ENCODE assay signal across 9 cellular contexts in genomic region chr6:119445666-119446622, GRCh38.
DNase-seq lines count a peak whose midpoint lies in the region; ATAC-seq, FAIRE-seq and TF ChIP-seq lines count a peak whose summit lies in the region.
"Had no signal": no experiment of that assay in that cellular context is flagged by ENCODE, and none has a peak within 500 bp of the region (broad histone marks: within the 10 kb centered on the region; RNA-seq: fewer than 3 reads in every experiment).

No MANE protein-coding gene starts in this region.

- H3K4me2 ChIP-seq in BLaER1 (peak overlapping the region; percentile 52), astrocyte (ENCODE audit: low read length) (peak overlapping the region; percentile 73), mesendoderm (ENCODE audit: low read length) (no peak overlapping the region)

- no peak overlapping the region for H2BK5ac ChIP-seq in mesendoderm (ENCODE audit: low read length)

- no peak overlapping the region for H3K4me3 Mint-ChIP-seq in astrocyte (ENCODE audit: unreplicated experiment)

- no peak for TF ChIP-seq CTCF in astrocyte (IDR thresholded peaks at IDR 0.05; ENCODE audit: insufficient read depth, low read depth, low read length)

- H3K27ac ChIP-seq in BLaER1, result peak overlapping the region; percentile 74
- H3K27ac ChIP-seq in astrocyte (ENCODE audit: low read depth, low read length), result peak overlapping the region; percentile 82
- H3K27ac ChIP-seq in mesendoderm (ENCODE audit: low read depth, low read length), result no peak overlapping the region

- H3K4me3 ChIP-seq in BLaER1 (no peak overlapping the region), astrocyte (ENCODE audit: insufficient read depth, low read depth, low read length) (no peak overlapping the region), mesendoderm (ENCODE audit: low read length) (no peak overlapping the region)

- no peaks in the 10 kb centered on the region for H3K79me1 ChIP-seq in mesendoderm (ENCODE audit: low read length)

- H3K4me1 ChIP-seq in BLaER1 (peaks cover 67% of the 10 kb centered on the region), astrocyte (ENCODE audit: insufficient read depth, low read length) (peaks cover 24% of the 10 kb centered on the region), mesendoderm (ENCODE audit: control insufficient read depth, low read depth, low read length) (no peaks in the 10 kb centered on the region)

- H3K18ac ChIP-seq in mesendoderm (ENCODE audit: low read length), result peak overlapping the region; percentile 32

- H4K20me1 ChIP-seq in BLaER1, result no peaks in the 10 kb centered on the region
- H4K20me1 ChIP-seq in astrocyte (ENCODE audit: insufficient read depth, low read length), result no peaks in the 10 kb centered on the region

- FAIRE-seq in astrocyte (lab: Jason Lieb, UNC), result no peak

- peaks cover 27% of the 10 kb centered on the region for H3K9me3 ChIP-seq in BLaER1
- no peaks in the 10 kb centered on the region for H3K9me3 ChIP-seq in astrocyte (ENCODE audit: insufficient read depth, low read depth, low read length)

- no peak overlapping the region for H3K23ac ChIP-seq in mesendoderm (ENCODE audit: low read length)

- no peak overlapping the region for H2AK5ac ChIP-seq in mesendoderm (ENCODE audit: low read length)

- no peaks in the 10 kb centered on the region for H3K36me3 ChIP-seq in BLaER1
- no peaks in the 10 kb centered on the region for H3K36me3 ChIP-seq in astrocyte (ENCODE audit: insufficient read depth, low read length)
- H3K36me3 ChIP-seq in mesendoderm (ENCODE audit: control insufficient read depth, insufficient read depth, low read length), result no peaks in the 10 kb centered on the region

- no peaks in the 10 kb centered on the region for H3K79me2 ChIP-seq in astrocyte (ENCODE audit: insufficient read depth, low read length)
- H3K79me2 ChIP-seq in mesendoderm (ENCODE audit: control insufficient read depth, insufficient read depth, low read length), result no peaks in the 10 kb centered on the region

- H2BK120ac ChIP-seq in mesendoderm (ENCODE audit: low read depth, low read length), result no peak overlapping the region

- peak overlapping the region; percentile 94 for H3K27ac Mint-ChIP-seq in astrocyte (ENCODE audit: unreplicated experiment)

- no peak overlapping the region for H3K4ac ChIP-seq in mesendoderm (ENCODE audit: low read depth, low read length)

- H4K8ac ChIP-seq in mesendoderm (ENCODE audit: low read depth, low read length), result no peak overlapping the region

- WGBS in mesendoderm (ENCODE audit: extremely low coverage, insufficient coverage, low lambda C conversion rate), result no CpG with 5 or more reads among the region's 7 CpGs

- H3K56ac ChIP-seq in mesendoderm (ENCODE audit: low read length), result no peak overlapping the region

- H3K27me3 Mint-ChIP-seq in astrocyte (ENCODE audit: low read depth, unreplicated experiment), result no peaks in the 10 kb centered on the region

- no peaks in the 10 kb centered on the region for H3K27me3 ChIP-seq in BLaER1
- H3K27me3 ChIP-seq in astrocyte (ENCODE audit: insufficient read depth, low read length), result no peaks in the 10 kb centered on the region
- H3K27me3 ChIP-seq in mesendoderm (ENCODE audit: insufficient read depth, low read length, poor library complexity), result no peaks in the 10 kb centered on the region

- peak; percentile 81 for DNase-seq in astrocyte (ENCODE audit: low read depth)
- peak; percentile 53 for DNase-seq in mesendoderm
- no peak for DNase-seq in NCI-H524 (lab: John Stamatoyannopoulos, UW)
- no peak for DNase-seq in LoVo (ENCODE audit: low spot score)
- no peak for DNase-seq in stimulated activated CD4-positive, alpha-beta T cell treated with anti-CD3 and anti-CD28 coated beads, Interleukin-2, amount 100 ng/mL, for 48 hours
- DNase-seq: NCI-H748 treated with DMSO at 0.1 percent for 48 hours had no signal

- peaks cover 27% of the 10 kb centered on the region for H3K4me1 Mint-ChIP-seq in astrocyte (ENCODE audit: low read depth, unreplicated experiment)

- no peak overlapping the region for H2BK15ac ChIP-seq in mesendoderm (replicated peaks; ENCODE audit: low read depth)

- H3K9me3 Mint-ChIP-seq in astrocyte (ENCODE audit: unreplicated experiment), result peaks cover 3% of the 10 kb centered on the region

- H2AFZ ChIP-seq in astrocyte (ENCODE audit: low read depth, low read length), result peak overlapping the region; percentile 50

- H3K36me3 Mint-ChIP-seq in astrocyte (ENCODE audit: low read depth, unreplicated experiment), result no peaks in the 10 kb centered on the region

- ATAC-seq in HG02938 (IDR thresholded peaks at IDR 0.05; ENCODE audit: unreplicated experiment), result peak; percentile 20
- ATAC-seq in HG03159 (IDR thresholded peaks at IDR 0.05; ENCODE audit: unreplicated experiment), result no peak

- H3K9ac ChIP-seq in BLaER1, result peak overlapping the region; percentile 54; the same call in 1 of the 2 replicates
- peak overlapping the region; percentile 60 for H3K9ac ChIP-seq in astrocyte (ENCODE audit: low read length)
- H3K9ac ChIP-seq in mesendoderm (ENCODE audit: low read length), result no peak overlapping the region

- no peak overlapping the region for H4K5ac ChIP-seq in mesendoderm (ENCODE audit: low read length)

Comparison
In these comparisons a context has a peak if more than half of its experiments do, and no peak if none do; other contexts are left out.
1. DNase-seq: peak in astrocyte (single experiment) and mesendoderm (single experiment); none in NCI-H524 (0 of 2), LoVo (single experiment) and stimulated activated CD4-positive, alpha-beta T cell treated with anti-CD3 and anti-CD28 coated beads, Interleukin-2, amount 100 ng/mL, for 48 hours (0 of 2).